Comparison of ENCODE assay signal across 13 cellular contexts in the genomic region with DNA sequence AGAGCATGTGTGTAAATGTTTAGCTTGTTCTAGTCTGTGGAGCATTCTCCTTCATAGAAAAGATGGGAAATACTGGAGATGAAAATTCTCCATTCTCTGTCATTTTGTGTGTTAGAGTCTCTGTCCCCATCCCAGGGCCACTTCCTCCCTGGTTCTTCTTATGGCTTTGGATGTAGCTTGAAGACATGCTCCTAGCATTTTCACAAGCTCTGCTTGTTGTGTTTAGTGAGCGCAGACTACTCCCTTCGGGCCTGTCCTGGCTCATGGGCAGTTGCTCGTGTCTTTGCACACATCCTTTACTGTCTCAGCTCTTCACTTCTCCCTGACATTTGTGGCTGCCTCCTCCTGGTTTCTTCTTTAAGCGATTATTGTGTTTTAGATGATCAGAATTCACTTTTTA. TPM values are rescaled to one million over a fixed set of nuclear protein-coding genes. Genes with fewer than 3 reads are reported as not detected.
A peak's percentile ranks its signal among the peaks of the same experiment; 100 is the strongest.
DNase-seq lines count a peak whose midpoint lies in the region; ATAC-seq and TF ChIP-seq lines count a peak whose summit lies in the region.
"Had no signal": no experiment of that assay in that cellular context is flagged by ENCODE, and none has a peak within 500 bp of the region (broad histone marks: within the 10 kb centered on the region; RNA-seq: fewer than 3 reads in every experiment).

No MANE protein-coding gene starts in this region.

- H3K27me3 ChIP-seq in ACC112 (ENCODE audit: insufficient read depth, low read length), result no peaks in the 10 kb centered on the region
- no peaks in the 10 kb centered on the region for H3K27me3 ChIP-seq in osteoblast (ENCODE audit: insufficient read depth, low read length)

- H3K4me1 Mint-ChIP-seq in HFFc6 (ENCODE audit: low read depth) (peaks cover 88% of the 10 kb centered on the region), chondrocyte (ENCODE audit: low read depth) (peaks cover 45% of the 10 kb centered on the region)

- no peaks in the 10 kb centered on the region for H3K9me3 Mint-ChIP-seq in HFFc6
- no peaks in the 10 kb centered on the region for H3K9me3 Mint-ChIP-seq in chondrocyte (ENCODE audit: low read depth)

- no peaks in the 10 kb centered on the region for H3K9me3 ChIP-seq in osteoblast (ENCODE audit: low read depth, low read length)

- TF ChIP-seq CTCF in HFFc6 (IDR thresholded peaks at IDR 0.05) (no peak), chondrocyte (IDR thresholded peaks at IDR 0.05) (no peak), osteoblast (IDR thresholded peaks at IDR 0.05; ENCODE audit: extremely low read depth, low read depth, low read length) (no peak)

- H3K27ac Mint-ChIP-seq in HFFc6, result peak overlapping the region; percentile 76
- H3K27ac Mint-ChIP-seq in chondrocyte (ENCODE audit: unreplicated experiment), result peak overlapping the region; percentile 82

- H3K4me3 Mint-ChIP-seq in HFFc6, result peak overlapping the region; percentile 58; the same call in 1 of the 2 replicates
- H3K4me3 Mint-ChIP-seq in chondrocyte (ENCODE audit: unreplicated experiment), result no peak overlapping the region

- no peaks in the 10 kb centered on the region for H3K36me3 ChIP-seq in ACC112 (ENCODE audit: insufficient read depth, low read length)
- no peaks in the 10 kb centered on the region for H3K36me3 ChIP-seq in osteoblast (ENCODE audit: insufficient read depth, low read length)

- H3K4me2 ChIP-seq in osteoblast (ENCODE audit: insufficient read depth, low read length), result no peak overlapping the region

- ATAC-seq in SK-N-SH treated with all-trans-retinoic acid at 6 μM for 48 hours (no peak), HG03520 (IDR thresholded peaks at IDR 0.05; ENCODE audit: unreplicated experiment) (no peak), HG02588 (IDR thresholded peaks at IDR 0.05; ENCODE audit: unreplicated experiment) (no peak)

- H3K27me3 Mint-ChIP-seq in HFFc6 (ENCODE audit: insufficient read depth), result 0 out of 2 replicates have a peak, but pooled peaks cover 1% of the 10 kb centered on the region
- H3K27me3 Mint-ChIP-seq in chondrocyte (ENCODE audit: low read depth), result no peaks in the 10 kb centered on the region

- DNase-seq in HFFc6, result no peak
- DNase-seq in chondrocyte (ENCODE audit: low spot score), result no peak
- no peak for DNase-seq in osteoblast (ENCODE audit: insufficient read length, low spot score, missing footprints)
- DNase-seq in kidney tubule cell (ENCODE audit: low spot score), result no peak
- DNase-seq: NCI-H1417, NCI-H774 had no signal

- no peak overlapping the region for H2AFZ ChIP-seq in ACC112 (ENCODE audit: low read length, unreplicated experiment)
- no peak overlapping the region for H2AFZ ChIP-seq in osteoblast (ENCODE audit: low read length)

- H4K20me1 ChIP-seq in osteoblast (ENCODE audit: insufficient read depth, low read length), result peaks cover 68% of the 10 kb centered on the region

- H3K27ac ChIP-seq in ACC112 (ENCODE audit: low read depth, low read length), result peak overlapping the region; percentile 35; the same call in 1 of the 2 replicates
- H3K27ac ChIP-seq in osteoblast (ENCODE audit: low read depth, low read length), result peak overlapping the region; percentile 55

- H3K79me2 ChIP-seq in ACC112 (ENCODE audit: control insufficient read depth, insufficient read depth, low read length, unreplicated experiment) (peaks cover 92% of the 10 kb centered on the region), osteoblast (ENCODE audit: insufficient read depth, low read length) (peaks cover 100% of the 10 kb centered on the region)

- H3K4me1 ChIP-seq in ACC112 (ENCODE audit: control insufficient read depth, insufficient read depth, low read length, unreplicated experiment) (peaks cover 38% of the 10 kb centered on the region), osteoblast (ENCODE audit: insufficient read depth, low read length) (peaks cover 36% of the 10 kb centered on the region)

- H3K4me3 ChIP-seq in ACC112 (ENCODE audit: low read depth, low read length) (no peak overlapping the region), osteoblast (ENCODE audit: insufficient read depth, low read length) (no peak overlapping the region)

- H3K36me3 Mint-ChIP-seq in HFFc6 (ENCODE audit: low read depth), result 0 out of 2 replicates have a peak, but pooled peaks cover 5% of the 10 kb centered on the region
- H3K36me3 Mint-ChIP-seq in chondrocyte (ENCODE audit: low read depth), result no peaks in the 10 kb centered on the region

TF ChIP-seq in SK-N-SH treated with all-trans-retinoic acid at 6 μM for 48 hours, 23 proteins besides CTCF, POLR2A, EP300 and RAD21 (continues in another document):
- TF ChIP-seq, protein P1, sequence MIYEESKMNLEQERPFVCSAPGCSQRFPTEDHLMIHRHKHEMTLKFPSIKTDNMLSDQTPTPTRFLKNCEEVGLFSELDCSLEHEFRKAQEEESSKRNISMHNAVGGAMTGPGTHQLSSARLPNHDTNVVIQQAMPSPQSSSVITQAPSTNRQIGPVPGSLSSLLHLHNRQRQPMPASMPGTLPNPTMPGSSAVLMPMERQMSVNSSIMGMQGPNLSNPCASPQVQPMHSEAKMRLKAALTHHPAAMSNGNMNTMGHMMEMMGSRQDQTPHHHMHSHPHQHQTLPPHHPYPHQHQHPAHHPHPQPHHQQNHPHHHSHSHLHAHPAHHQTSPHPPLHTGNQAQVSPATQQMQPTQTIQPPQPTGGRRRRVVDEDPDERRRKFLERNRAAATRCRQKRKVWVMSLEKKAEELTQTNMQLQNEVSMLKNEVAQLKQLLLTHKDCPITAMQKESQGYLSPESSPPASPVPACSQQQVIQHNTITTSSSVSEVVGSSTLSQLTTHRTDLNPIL (CRISPR knock-in tag; IDR thresholded peaks at IDR 0.05; ENCODE audit: low read depth), result no peak
- TF ChIP-seq, protein P2, sequence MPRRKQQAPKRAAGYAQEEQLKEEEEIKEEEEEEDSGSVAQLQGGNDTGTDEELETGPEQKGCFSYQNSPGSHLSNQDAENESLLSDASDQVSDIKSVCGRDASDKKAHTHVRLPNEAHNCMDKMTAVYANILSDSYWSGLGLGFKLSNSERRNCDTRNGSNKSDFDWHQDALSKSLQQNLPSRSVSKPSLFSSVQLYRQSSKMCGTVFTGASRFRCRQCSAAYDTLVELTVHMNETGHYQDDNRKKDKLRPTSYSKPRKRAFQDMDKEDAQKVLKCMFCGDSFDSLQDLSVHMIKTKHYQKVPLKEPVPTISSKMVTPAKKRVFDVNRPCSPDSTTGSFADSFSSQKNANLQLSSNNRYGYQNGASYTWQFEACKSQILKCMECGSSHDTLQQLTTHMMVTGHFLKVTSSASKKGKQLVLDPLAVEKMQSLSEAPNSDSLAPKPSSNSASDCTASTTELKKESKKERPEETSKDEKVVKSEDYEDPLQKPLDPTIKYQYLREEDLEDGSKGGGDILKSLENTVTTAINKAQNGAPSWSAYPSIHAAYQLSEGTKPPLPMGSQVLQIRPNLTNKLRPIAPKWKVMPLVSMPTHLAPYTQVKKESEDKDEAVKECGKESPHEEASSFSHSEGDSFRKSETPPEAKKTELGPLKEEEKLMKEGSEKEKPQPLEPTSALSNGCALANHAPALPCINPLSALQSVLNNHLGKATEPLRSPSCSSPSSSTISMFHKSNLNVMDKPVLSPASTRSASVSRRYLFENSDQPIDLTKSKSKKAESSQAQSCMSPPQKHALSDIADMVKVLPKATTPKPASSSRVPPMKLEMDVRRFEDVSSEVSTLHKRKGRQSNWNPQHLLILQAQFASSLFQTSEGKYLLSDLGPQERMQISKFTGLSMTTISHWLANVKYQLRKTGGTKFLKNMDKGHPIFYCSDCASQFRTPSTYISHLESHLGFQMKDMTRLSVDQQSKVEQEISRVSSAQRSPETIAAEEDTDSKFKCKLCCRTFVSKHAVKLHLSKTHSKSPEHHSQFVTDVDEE (CRISPR knock-in tag; IDR thresholded peaks at IDR 0.05), result no peak
- TF ChIP-seq SNAI2 (CRISPR knock-in tag; IDR thresholded peaks at IDR 0.05), result no peak
- no peak for TF ChIP-seq ARNTL (CRISPR knock-in tag; IDR thresholded peaks at IDR 0.05; ENCODE audit: borderline replicate concordance, low read depth)
- TF ChIP-seq, protein P3, sequence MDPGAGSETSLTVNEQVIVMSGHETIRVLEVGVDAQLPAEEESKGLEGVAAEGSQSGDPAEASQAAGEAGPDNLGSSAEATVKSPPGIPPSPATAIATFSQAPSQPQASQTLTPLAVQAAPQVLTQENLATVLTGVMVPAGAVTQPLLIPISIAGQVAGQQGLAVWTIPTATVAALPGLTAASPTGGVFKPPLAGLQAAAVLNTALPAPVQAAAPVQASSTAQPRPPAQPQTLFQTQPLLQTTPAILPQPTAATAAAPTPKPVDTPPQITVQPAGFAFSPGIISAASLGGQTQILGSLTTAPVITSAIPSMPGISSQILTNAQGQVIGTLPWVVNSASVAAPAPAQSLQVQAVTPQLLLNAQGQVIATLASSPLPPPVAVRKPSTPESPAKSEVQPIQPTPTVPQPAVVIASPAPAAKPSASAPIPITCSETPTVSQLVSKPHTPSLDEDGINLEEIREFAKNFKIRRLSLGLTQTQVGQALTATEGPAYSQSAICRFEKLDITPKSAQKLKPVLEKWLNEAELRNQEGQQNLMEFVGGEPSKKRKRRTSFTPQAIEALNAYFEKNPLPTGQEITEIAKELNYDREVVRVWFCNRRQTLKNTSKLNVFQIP (CRISPR knock-in tag; IDR thresholded peaks at IDR 0.05; ENCODE audit: borderline replicate concordance, low read depth), result no peak
- no peak for TF ChIP-seq GLIS3 (CRISPR knock-in tag; IDR thresholded peaks at IDR 0.05)
- TF ChIP-seq RARB (CRISPR knock-in tag; IDR thresholded peaks at IDR 0.05), result no peak
- no peak for TF ChIP-seq ZNF565 (CRISPR knock-in tag; conservative IDR thresholded peaks at IDR 0.05; ENCODE audit: low read depth)

RNA-seq across cellular contexts. Expression of a gene that starts 30.4 kb away (rescaled TPM):
- total RNA-seq in HFFc6 (2021; fragmentation: NEBNext Ultra II Directional; extraction: Animal tissue kit (Norgen Biotek cat#: 25700)), result 10 to 100 TPM; 80.0 to 89.1 (median 86.0) TPM
- total RNA-seq in chondrocyte, result 66.6 to 88.0 TPM (median 87.9 TPM) in 3 replicates
- total RNA-seq in osteoblast, result 38.0 and 40.1 TPM in 2 replicates

RNA-seq across cellular contexts. Expression of a gene that starts 55.5 kb away (rescaled TPM):
- not detected for total RNA-seq in HFFc6 (2021; fragmentation: NEBNext Ultra II Directional; extraction: Animal tissue kit (Norgen Biotek cat#: 25700))
- total RNA-seq in chondrocyte (not detected in 3 replicates), osteoblast (not detected in 2 replicates)
- total RNA-seq: frontal cortex; lung microvascular endothelial cell; T-helper 1 cell treated with Interleukin-12 subunit alpha and Interleukin-12 subunit beta and Interleukin-4 antibody, amounts not matched to agents 30 ng/mL and 1 ng/mL, for 36 hours had no signal

RNA-seq across cellular contexts. Expression of a gene that starts 57.2 kb away (rescaled TPM):
- not detected for total RNA-seq in HFFc6 (2021; fragmentation: NEBNext Ultra II Directional; extraction: Animal tissue kit (Norgen Biotek cat#: 25700))
- total RNA-seq in chondrocyte (not detected in 3 replicates), osteoblast (not detected in 2 replicates)
- total RNA-seq: lung microvascular endothelial cell had no signal
